Comparison of ENCODE assay signal across 1 cellular context in genomic region chr18:33135951-33136660, GRCh38.
TF ChIP-seq lines count a peak whose summit lies in the region.

No MANE protein-coding gene starts in this region.

TF ChIP-seq in GM23338, 12 proteins besides CTCF, POLR2A, EP300 and RAD21 (continued from another document):
- TF ChIP-seq REST (IDR thresholded peaks at IDR 0.05; ENCODE audit: unreplicated experiment) (no peak), NANOG (IDR thresholded peaks at IDR 0.05; ENCODE audit: borderline replicate concordance) (no peak), ZNF462 (CRISPR knock-in tag; IDR thresholded peaks at IDR 0.05) (no peak)
